In genomic region chr12:110079477-110080400, GRCh38 we compare ENCODE assay signal across 1 cellular context.
TF ChIP-seq lines count a peak whose summit lies in the region.

No MANE protein-coding gene starts in this region.

TF ChIP-seq in HepG2, 621 proteins besides CTCF, POLR2A, EP300 and RAD21 (continued from another document and continues in another):
- TF ChIP-seq, protein P1, sequence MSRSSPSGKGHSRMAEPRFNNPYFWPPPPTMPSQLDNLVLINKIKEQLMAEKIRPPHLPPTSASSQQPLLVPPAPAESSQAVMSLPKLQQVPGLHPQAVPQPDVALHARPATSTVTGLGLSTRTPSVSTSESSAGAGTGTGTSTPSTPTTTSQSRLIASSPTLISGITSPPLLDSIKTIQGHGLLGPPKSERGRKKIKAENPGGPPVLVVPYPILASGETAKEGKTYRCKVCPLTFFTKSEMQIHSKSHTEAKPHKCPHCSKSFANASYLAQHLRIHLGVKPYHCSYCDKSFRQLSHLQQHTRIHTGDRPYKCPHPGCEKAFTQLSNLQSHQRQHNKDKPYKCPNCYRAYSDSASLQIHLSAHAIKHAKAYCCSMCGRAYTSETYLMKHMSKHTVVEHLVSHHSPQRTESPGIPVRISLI (CRISPR knock-in tag; IDR thresholded peaks at IDR 0.05; ENCODE audit: borderline replicate concordance): no peak
- TF ChIP-seq NR1H2 (CRISPR knock-in tag; IDR thresholded peaks at IDR 0.05; ENCODE audit: borderline replicate concordance, low read depth): no peak
- no peak for TF ChIP-seq NR2F2 (IDR thresholded peaks at IDR 0.05; ENCODE audit: borderline replicate concordance, low read depth)
- 0 out of 2 replicates have a peak, but pooled peaks have one; percentile 22 for TF ChIP-seq ZNF768 (CRISPR knock-in tag; IDR thresholded peaks at IDR 0.05)
- peak; percentile 79; the same call in 1 of the 2 replicates for TF ChIP-seq ZNF101 (CRISPR knock-in tag; IDR thresholded peaks at IDR 0.05; ENCODE audit: borderline replicate concordance, low read depth)
- TF ChIP-seq ZFP1 (CRISPR knock-in tag; IDR thresholded peaks at IDR 0.05): no peak
- TF ChIP-seq ZNF501 (CRISPR knock-in tag; IDR thresholded peaks at IDR 0.05): peak; percentile 54; the same call in 1 of the 2 replicates
- peak; percentile 82 for TF ChIP-seq DMAP1 (CRISPR knock-in tag; IDR thresholded peaks at IDR 0.05)
- peak; percentile 98 for TF ChIP-seq ZMYM4 (CRISPR knock-in tag; IDR thresholded peaks at IDR 0.05)
- peak; percentile 52; the same call in 1 of the 2 replicates for TF ChIP-seq EED (CRISPR knock-in tag; IDR thresholded peaks at IDR 0.05)
- no peak for TF ChIP-seq HHEX (CRISPR knock-in tag; IDR thresholded peaks at IDR 0.05)
- TF ChIP-seq ZNF292 (CRISPR knock-in tag; IDR thresholded peaks at IDR 0.05; ENCODE audit: borderline replicate concordance, low read depth): no peak
- TF ChIP-seq NFE2L2 (IDR thresholded peaks at IDR 0.05; ENCODE audit: low read length): no peak
- TF ChIP-seq U2AF2 (IDR thresholded peaks at IDR 0.05; ENCODE audit: low read depth, low read length): no peak
- no peak for TF ChIP-seq FIP1L1 (IDR thresholded peaks at IDR 0.05; ENCODE audit: borderline replicate concordance, insufficient read depth, low read depth, low read length)
- TF ChIP-seq RBM39 (IDR thresholded peaks at IDR 0.05; ENCODE audit: low read depth, low read length, poor library complexity, severe bottlenecking): no peak
- TF ChIP-seq SP4 (CRISPR knock-in tag; IDR thresholded peaks at IDR 0.05): 0 out of 2 replicates have a peak, but pooled peaks have one; percentile 30
- TF ChIP-seq DR1 (CRISPR knock-in tag; IDR thresholded peaks at IDR 0.05): no peak
- TF ChIP-seq ZNF343 (CRISPR knock-in tag; IDR thresholded peaks at IDR 0.05): 0 out of 2 replicates have a peak, but pooled peaks have one; percentile 22
- TF ChIP-seq TRIM22 (IDR thresholded peaks at IDR 0.05): no peak
- TF ChIP-seq, protein P2, sequence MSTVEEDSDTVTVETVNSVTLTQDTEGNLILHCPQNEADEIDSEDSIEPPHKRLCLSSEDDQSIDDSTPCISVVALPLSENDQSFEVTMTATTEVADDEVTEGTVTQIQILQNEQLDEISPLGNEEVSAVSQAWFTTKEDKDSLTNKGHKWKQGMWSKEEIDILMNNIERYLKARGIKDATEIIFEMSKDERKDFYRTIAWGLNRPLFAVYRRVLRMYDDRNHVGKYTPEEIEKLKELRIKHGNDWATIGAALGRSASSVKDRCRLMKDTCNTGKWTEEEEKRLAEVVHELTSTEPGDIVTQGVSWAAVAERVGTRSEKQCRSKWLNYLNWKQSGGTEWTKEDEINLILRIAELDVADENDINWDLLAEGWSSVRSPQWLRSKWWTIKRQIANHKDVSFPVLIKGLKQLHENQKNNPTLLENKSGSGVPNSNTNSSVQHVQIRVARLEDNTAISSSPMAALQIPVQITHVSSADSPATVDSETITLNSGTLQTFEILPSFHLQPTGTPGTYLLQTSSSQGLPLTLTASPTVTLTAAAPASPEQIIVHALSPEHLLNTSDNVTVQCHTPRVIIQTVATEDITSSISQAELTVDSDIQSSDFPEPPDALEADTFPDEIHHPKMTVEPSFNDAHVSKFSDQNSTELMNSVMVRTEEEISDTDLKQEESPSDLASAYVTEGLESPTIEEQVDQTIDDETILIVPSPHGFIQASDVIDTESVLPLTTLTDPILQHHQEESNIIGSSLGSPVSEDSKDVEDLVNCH (CRISPR knock-in tag; IDR thresholded peaks at IDR 0.05): no peak
- TF ChIP-seq PLRG1 (conservative IDR thresholded peaks at IDR 0.05): no peak
- TF ChIP-seq ZNF432 (CRISPR knock-in tag; IDR thresholded peaks at IDR 0.05; ENCODE audit: borderline replicate concordance): no peak
- TF ChIP-seq, protein P3, sequence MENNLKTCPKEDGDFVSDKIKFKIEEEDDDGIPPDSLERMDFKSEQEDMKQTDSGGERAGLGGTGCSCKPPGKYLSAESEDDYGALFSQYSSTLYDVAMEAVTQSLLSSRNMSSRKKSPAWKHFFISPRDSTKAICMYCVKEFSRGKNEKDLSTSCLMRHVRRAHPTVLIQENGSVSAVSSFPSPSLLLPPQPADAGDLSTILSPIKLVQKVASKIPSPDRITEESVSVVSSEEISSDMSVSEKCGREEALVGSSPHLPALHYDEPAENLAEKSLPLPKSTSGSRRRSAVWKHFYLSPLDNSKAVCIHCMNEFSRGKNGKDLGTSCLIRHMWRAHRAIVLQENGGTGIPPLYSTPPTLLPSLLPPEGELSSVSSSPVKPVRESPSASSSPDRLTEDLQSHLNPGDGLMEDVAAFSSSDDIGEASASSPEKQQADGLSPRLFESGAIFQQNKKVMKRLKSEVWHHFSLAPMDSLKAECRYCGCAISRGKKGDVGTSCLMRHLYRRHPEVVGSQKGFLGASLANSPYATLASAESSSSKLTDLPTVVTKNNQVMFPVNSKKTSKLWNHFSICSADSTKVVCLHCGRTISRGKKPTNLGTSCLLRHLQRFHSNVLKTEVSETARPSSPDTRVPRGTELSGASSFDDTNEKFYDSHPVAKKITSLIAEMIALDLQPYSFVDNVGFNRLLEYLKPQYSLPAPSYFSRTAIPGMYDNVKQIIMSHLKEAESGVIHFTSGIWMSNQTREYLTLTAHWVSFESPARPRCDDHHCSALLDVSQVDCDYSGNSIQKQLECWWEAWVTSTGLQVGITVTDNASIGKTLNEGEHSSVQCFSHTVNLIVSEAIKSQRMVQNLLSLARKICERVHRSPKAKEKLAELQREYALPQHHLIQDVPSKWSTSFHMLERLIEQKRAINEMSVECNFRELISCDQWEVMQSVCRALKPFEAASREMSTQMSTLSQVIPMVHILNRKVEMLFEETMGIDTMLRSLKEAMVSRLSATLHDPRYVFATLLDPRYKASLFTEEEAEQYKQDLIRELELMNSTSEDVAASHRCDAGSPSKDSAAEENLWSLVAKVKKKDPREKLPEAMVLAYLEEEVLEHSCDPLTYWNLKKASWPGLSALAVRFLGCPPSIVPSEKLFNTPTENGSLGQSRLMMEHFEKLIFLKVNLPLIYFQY (CRISPR knock-in tag; IDR thresholded peaks at IDR 0.05; ENCODE audit: borderline replicate concordance): peak; percentile 97
- no peak for TF ChIP-seq MAZ (IDR thresholded peaks at IDR 0.05; ENCODE audit: borderline replicate concordance, low read depth, low read length)
- TF ChIP-seq MAZ (CRISPR knock-in tag; IDR thresholded peaks at IDR 0.05; ENCODE audit: low read depth): peak; percentile 65; the same call in 1 of the 2 replicates
- TF ChIP-seq ZSCAN12 (CRISPR knock-in tag; IDR thresholded peaks at IDR 0.05): no peak
- no peak for TF ChIP-seq ZNF230 (CRISPR knock-in tag; IDR thresholded peaks at IDR 0.05)
- TF ChIP-seq IRF2 (CRISPR knock-in tag; IDR thresholded peaks at IDR 0.05): peak; percentile 78
- TF ChIP-seq, protein P4, sequence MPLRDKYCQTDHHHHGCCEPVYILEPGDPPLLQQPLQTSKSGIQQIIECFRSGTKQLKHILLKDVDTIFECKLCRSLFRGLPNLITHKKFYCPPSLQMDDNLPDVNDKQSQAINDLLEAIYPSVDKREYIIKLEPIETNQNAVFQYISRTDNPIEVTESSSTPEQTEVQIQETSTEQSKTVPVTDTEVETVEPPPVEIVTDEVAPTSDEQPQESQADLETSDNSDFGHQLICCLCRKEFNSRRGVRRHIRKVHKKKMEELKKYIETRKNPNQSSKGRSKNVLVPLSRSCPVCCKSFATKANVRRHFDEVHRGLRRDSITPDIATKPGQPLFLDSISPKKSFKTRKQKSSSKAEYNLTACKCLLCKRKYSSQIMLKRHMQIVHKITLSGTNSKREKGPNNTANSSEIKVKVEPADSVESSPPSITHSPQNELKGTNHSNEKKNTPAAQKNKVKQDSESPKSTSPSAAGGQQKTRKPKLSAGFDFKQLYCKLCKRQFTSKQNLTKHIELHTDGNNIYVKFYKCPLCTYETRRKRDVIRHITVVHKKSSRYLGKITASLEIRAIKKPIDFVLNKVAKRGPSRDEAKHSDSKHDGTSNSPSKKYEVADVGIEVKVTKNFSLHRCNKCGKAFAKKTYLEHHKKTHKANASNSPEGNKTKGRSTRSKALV (CRISPR knock-in tag; IDR thresholded peaks at IDR 0.05): 0 out of 2 replicates have a peak, but pooled peaks have one; percentile 34
- 0 out of 2 replicates have a peak, but pooled peaks have one; percentile 43 for TF ChIP-seq ZBTB39 (CRISPR knock-in tag; IDR thresholded peaks at IDR 0.05)
- TF ChIP-seq MNT (IDR thresholded peaks at IDR 0.05): peak; percentile 86
- TF ChIP-seq ZMYM2 (CRISPR knock-in tag; IDR thresholded peaks at IDR 0.05): peak; percentile 34; the same call in 1 of the 2 replicates
- no peak for TF ChIP-seq HOXD1 (CRISPR knock-in tag; IDR thresholded peaks at IDR 0.05)
- peak; percentile 66 for TF ChIP-seq TAF1 (CRISPR knock-in tag; IDR thresholded peaks at IDR 0.05)
- no peak for TF ChIP-seq ZNF484 (CRISPR knock-in tag; IDR thresholded peaks at IDR 0.05; ENCODE audit: borderline replicate concordance, low read depth)
- peak; percentile 49 for TF ChIP-seq ZBTB25 (CRISPR knock-in tag; IDR thresholded peaks at IDR 0.05)
- TF ChIP-seq ZNF816 (CRISPR knock-in tag; IDR thresholded peaks at IDR 0.05; ENCODE audit: borderline replicate concordance): no peak
- TF ChIP-seq ZNF253 (CRISPR knock-in tag; IDR thresholded peaks at IDR 0.05; ENCODE audit: borderline replicate concordance): 0 out of 2 replicates have a peak, but pooled peaks have one; percentile 4
- no peak for TF ChIP-seq ZNF567 (CRISPR knock-in tag; IDR thresholded peaks at IDR 0.05; ENCODE audit: borderline replicate concordance)
- peak; percentile 57; the same call in 1 of the 2 replicates for TF ChIP-seq SATB2 (CRISPR knock-in tag; IDR thresholded peaks at IDR 0.05)
- peak; percentile 41; the same call in 1 of the 2 replicates for TF ChIP-seq ZBTB26 (CRISPR knock-in tag; IDR thresholded peaks at IDR 0.05; ENCODE audit: borderline replicate concordance)
